ENCODE assay signal across 13 cellular contexts in genomic region chr3:12227833-12228232, GRCh38.
DNase-seq lines count a peak whose midpoint lies in the region; ATAC-seq, FAIRE-seq and TF ChIP-seq lines count a peak whose summit lies in the region.
"Had no signal": no experiment of that assay in that cellular context is flagged by ENCODE, and none has a peak within 500 bp of the region (broad histone marks: within the 10 kb centered on the region; RNA-seq: fewer than 3 reads in every experiment).

No MANE protein-coding gene starts in this region.

- 70 to 77% (median 73%) methylated on average over 3 of the region's 3 CpGs for WGBS in heart left ventricle, 4 donors

- H3K9me3 ChIP-seq in heart left ventricle: no peaks in the 10 kb centered on the region

- no peaks in the 10 kb centered on the region for H3K36me3 ChIP-seq in heart left ventricle

- H3K4me1 ChIP-seq in heart left ventricle: peaks cover 0 to 51% (median 0%) of the 10 kb centered on the region in 12 donors

- peaks cover 0 to 4% (median 0%) of the 10 kb centered on the region in 9 donors for H3K27me3 ChIP-seq in heart left ventricle

- DNase-seq in H4 (ENCODE audit: low spot score) (peak; percentile 92), fibroblast of the aortic adventitia (ENCODE audit: low read depth) (peak; percentile 88), smooth muscle cell of the brain vasculature (ENCODE audit: low read depth, low spot score) (peak; percentile 9), GM19239 (ENCODE audit: insufficient read length, low spot score) (no peak), heart left ventricle (no peak)
- no peak for DNase-seq in activated CD4-positive, alpha-beta T cell treated with anti-CD3 and anti-CD28 coated beads for 1 hour
- DNase-seq: hippocampal formation; posterior cingulate gyrus; stimulated activated naive CD8-positive, alpha-beta T cell treated with anti-CD3 and anti-CD28 coated beads, Interleukin-15, amount 100 ng/mL, for 72 hours; T-helper 9 cell had no signal

- H3K4me3 ChIP-seq in fibroblast of the aortic adventitia (ENCODE audit: low read depth, low read length) (no peak overlapping the region), heart left ventricle (no peak overlapping the region)

- no peak for TF ChIP-seq POLR2A in heart left ventricle (IDR thresholded peaks at IDR 0.05)

- TF ChIP-seq CTCF in fibroblast of the aortic adventitia (IDR thresholded peaks at IDR 0.05; ENCODE audit: insufficient read depth, low read length) (no peak), heart left ventricle (IDR thresholded peaks at IDR 0.05) (no peak)

- intact Hi-C loops in heart left ventricle (cut with DNase I): no loop called here

- no peak for FAIRE-seq in GM19239 (lab: Jason Lieb, UNC)

- peak; percentile 86 for ATAC-seq in SK-N-SH treated with all-trans-retinoic acid at 6 μM for 48 hours
- no peak for ATAC-seq in heart left ventricle
- no peak for ATAC-seq in GM21390 (IDR thresholded peaks at IDR 0.05; ENCODE audit: unreplicated experiment)
- ATAC-seq: activated naive CD4-positive, alpha-beta T cell treated with anti-CD3 and anti-CD28 coated beads, Interleukin-2, amount 50 U/mL, for 72 hours; stimulated activated naive CD8-positive, alpha-beta T cell treated with anti-CD3 and anti-CD28 coated beads, Interleukin-15, amount 100 ng/mL, for 72 hours had no signal

- H3K27ac ChIP-seq in heart left ventricle: no peak overlapping the region

TF ChIP-seq in SK-N-SH treated with all-trans-retinoic acid at 6 μM for 48 hours, 23 proteins besides CTCF, POLR2A, EP300 and RAD21:
- TF ChIP-seq ZFP30 (CRISPR knock-in tag; IDR thresholded peaks at IDR 0.05) (no peak), ESRRG (CRISPR knock-in tag; IDR thresholded peaks at IDR 0.05) (no peak), POU6F1 (CRISPR knock-in tag; IDR thresholded peaks at IDR 0.05; ENCODE audit: borderline replicate concordance, low read depth) (no peak), ZNF565 (CRISPR knock-in tag; conservative IDR thresholded peaks at IDR 0.05; ENCODE audit: low read depth) (no peak), CSDC2 (CRISPR knock-in tag; IDR thresholded peaks at IDR 0.05) (0 out of 2 replicates have a peak, but pooled peaks have one; percentile 28), TOX (CRISPR knock-in tag; IDR thresholded peaks at IDR 0.05; ENCODE audit: borderline replicate concordance) (no peak), PPARA (CRISPR knock-in tag; IDR thresholded peaks at IDR 0.05; ENCODE audit: borderline replicate concordance) (no peak), ISL1 (CRISPR knock-in tag; IDR thresholded peaks at IDR 0.05) (peak; percentile 88), ZNF8 (CRISPR knock-in tag; IDR thresholded peaks at IDR 0.05) (no peak), BACH2 (CRISPR knock-in tag; IDR thresholded peaks at IDR 0.05; ENCODE audit: borderline replicate concordance) (no peak), SNAI2 (CRISPR knock-in tag; IDR thresholded peaks at IDR 0.05) (no peak), ARNTL (CRISPR knock-in tag; IDR thresholded peaks at IDR 0.05; ENCODE audit: borderline replicate concordance, low read depth) (no peak), ZFP3 (CRISPR knock-in tag; IDR thresholded peaks at IDR 0.05) (no peak), OSR1 (CRISPR knock-in tag; IDR thresholded peaks at IDR 0.05) (no peak), CSRNP3 (CRISPR knock-in tag; IDR thresholded peaks at IDR 0.05) (no peak), CREB5 (CRISPR knock-in tag; IDR thresholded peaks at IDR 0.05; ENCODE audit: low read depth) (no peak), TCF4 (CRISPR knock-in tag; IDR thresholded peaks at IDR 0.05; ENCODE audit: borderline replicate concordance) (no peak), RARB (CRISPR knock-in tag; IDR thresholded peaks at IDR 0.05) (no peak), ZNF70 (CRISPR knock-in tag; IDR thresholded peaks at IDR 0.05) (no peak), TSHZ2 (CRISPR knock-in tag; IDR thresholded peaks at IDR 0.05) (no peak), ZC3H10 (CRISPR knock-in tag; IDR thresholded peaks at IDR 0.05) (no peak), GLIS3 (CRISPR knock-in tag; IDR thresholded peaks at IDR 0.05) (peak; percentile 64; the same call in 1 of the 2 replicates), PATZ1 (CRISPR knock-in tag; IDR thresholded peaks at IDR 0.05; ENCODE audit: borderline replicate concordance) (0 out of 2 replicates have a peak, but pooled peaks have one; percentile 22)
TF ChIP-seq in SK-N-SH treated with all-trans-retinoic acid at 6 μM for 48 hours: peak in this region for 4.

Comparison
In these comparisons a context has a peak if more than half of its experiments do, and no peak if none do; other contexts are left out.
1. DNase-seq: peak in H4 (single experiment), fibroblast of the aortic adventitia (single experiment) and smooth muscle cell of the brain vasculature (single experiment); none in GM19239 (single experiment), heart left ventricle (0 of 5) and activated CD4-positive, alpha-beta T cell treated with anti-CD3 and anti-CD28 coated beads for 1 hour (single experiment).